In genomic region chr11:109945626-109946321, GRCh38 we compare ENCODE assay signal across 9 cellular contexts.
DNase-seq lines count a peak whose midpoint lies in the region; ATAC-seq and TF ChIP-seq lines count a peak whose summit lies in the region.
"Had no signal": no experiment of that assay in that cellular context is flagged by ENCODE, and none has a peak within 500 bp of the region (broad histone marks: within the 10 kb centered on the region; RNA-seq: fewer than 3 reads in every experiment).

No MANE protein-coding gene starts in this region.

- H3K27ac Mint-ChIP-seq in T-helper 2 cell treated with Interferon-gamma antibody and Interleukin-4, amounts not matched to agents 5 μg/mL and 100 μg/mL, for 36 hours = no peak overlapping the region
- no peak overlapping the region for H3K27ac Mint-ChIP-seq in activated CD4-positive, alpha-beta memory T cell treated with anti-CD3 and anti-CD28 coated beads, Interleukin-2, amount 10 ng/mL, durations not matched to agents 7 days and 5 days

- H3K4me1 ChIP-seq in breast epithelium = no peaks in the 10 kb centered on the region
- peaks cover 0 to 10% (median 3%) of the 10 kb centered on the region in 4 donors for H3K4me1 ChIP-seq in stomach

- ATAC-seq in HG03045 (IDR thresholded peaks at IDR 0.05; ENCODE audit: unreplicated experiment) = peak; percentile 76

- H3K9me3 Mint-ChIP-seq in T-helper 2 cell treated with Interferon-gamma antibody and Interleukin-4, amounts not matched to agents 5 μg/mL and 100 μg/mL, for 36 hours = no peaks in the 10 kb centered on the region
- no peaks in the 10 kb centered on the region for H3K9me3 Mint-ChIP-seq in activated CD4-positive, alpha-beta memory T cell treated with anti-CD3 and anti-CD28 coated beads, Interleukin-2, amount 10 ng/mL, durations not matched to agents 7 days and 5 days

- H3K27ac ChIP-seq in breast epithelium = no peak overlapping the region
- peak overlapping the region in 2 of 5 donors; percentile 56 to 67 for H3K27ac ChIP-seq in stomach
- H3K27ac ChIP-seq: 22Rv1 had no signal

- DNase-seq in T-helper 2 cell treated with Interferon-gamma antibody and Interleukin-4, amounts not matched to agents 5 μg/mL and 100 μg/mL, for 36 hours (ENCODE audit: low spot score) = no peak
- no peak for DNase-seq in T-helper 2 cell
- DNase-seq in breast epithelium (ENCODE audit: low spot score in 2 of 2) = no peak
- DNase-seq in stomach = no peak
- no peak for DNase-seq in NCI-H345 treated with DMSO at 0.1 percent for 48 hours (lab: John Stamatoyannopoulos, UW; ENCODE audit: unreplicated experiment)
- no peak for DNase-seq in activated CD4-positive, alpha-beta T cell treated with anti-CD3 and anti-CD28 coated beads, Interleukin-2, amount 50 U/mL, for 1 hour
- no peak for DNase-seq in activated CD4-positive, alpha-beta memory T cell treated with anti-CD3 and anti-CD28 coated beads, Interleukin-2, amount 10 ng/mL, durations not matched to agents 7 days and 5 days

- H3K9me3 ChIP-seq in breast epithelium (no peaks in the 10 kb centered on the region), stomach (no peaks in the 10 kb centered on the region)

- H3K36me3 ChIP-seq in breast epithelium = no peaks in the 10 kb centered on the region
- H3K36me3 ChIP-seq in stomach = no peaks in the 10 kb centered on the region

- H3K36me3 Mint-ChIP-seq in T-helper 2 cell treated with Interferon-gamma antibody and Interleukin-4, amounts not matched to agents 5 μg/mL and 100 μg/mL, for 36 hours (ENCODE audit: low read depth) = no peaks in the 10 kb centered on the region
- no peaks in the 10 kb centered on the region for H3K36me3 Mint-ChIP-seq in activated CD4-positive, alpha-beta memory T cell treated with anti-CD3 and anti-CD28 coated beads, Interleukin-2, amount 10 ng/mL, durations not matched to agents 7 days and 5 days (ENCODE audit: low read depth)

- H3K4me3 ChIP-seq in breast epithelium = peak overlapping the region in 2 of 3 donors; percentile 30 to 44
- peak overlapping the region in 3 of 4 donors; percentile 11 to 37 (median 20) for H3K4me3 ChIP-seq in stomach

- no peak for TF ChIP-seq EP300 in stomach (IDR thresholded peaks at IDR 0.05)

- intact Hi-C loops in breast epithelium (cut with DNase I; ENCODE audit: low total_unique reads) (no loop called here), stomach (cut with DNase I; ENCODE audit: low total_unique reads) (no loop called here)

- TF ChIP-seq CTCF in breast epithelium (IDR thresholded peaks at IDR 0.05) (no peak), stomach (IDR thresholded peaks at IDR 0.05) (no peak)

- WGBS in stomach, 5 donors = 50 to 55% (median 52%) methylated on average over 6 of the region's 6 CpGs

- POLR2A ChIA-PET in activated CD4-positive, alpha-beta memory T cell treated with anti-CD3 and anti-CD28 coated beads, Interleukin-2, amount 10 ng/mL, durations not matched to agents 7 days and 5 days (lab: Charles Lee) = no interaction called here

- H3K4me1 Mint-ChIP-seq in T-helper 2 cell treated with Interferon-gamma antibody and Interleukin-4, amounts not matched to agents 5 μg/mL and 100 μg/mL, for 36 hours (ENCODE audit: low read depth) = peaks cover 9% of the 10 kb centered on the region
- H3K4me1 Mint-ChIP-seq in activated CD4-positive, alpha-beta memory T cell treated with anti-CD3 and anti-CD28 coated beads, Interleukin-2, amount 10 ng/mL, durations not matched to agents 7 days and 5 days = peaks cover 6% of the 10 kb centered on the region

- no peak for TF ChIP-seq POLR2A in breast epithelium (IDR thresholded peaks at IDR 0.05)
- TF ChIP-seq POLR2A in stomach (IDR thresholded peaks at IDR 0.05) = no peak

- H3K4me3 Mint-ChIP-seq in T-helper 2 cell treated with Interferon-gamma antibody and Interleukin-4, amounts not matched to agents 5 μg/mL and 100 μg/mL, for 36 hours = peak overlapping the region; percentile 53
- H3K4me3 Mint-ChIP-seq in activated CD4-positive, alpha-beta memory T cell treated with anti-CD3 and anti-CD28 coated beads, Interleukin-2, amount 10 ng/mL, durations not matched to agents 7 days and 5 days = no peak overlapping the region

- CTCF ChIA-PET in activated CD4-positive, alpha-beta memory T cell treated with anti-CD3 and anti-CD28 coated beads, Interleukin-2, amount 10 ng/mL, durations not matched to agents 7 days and 5 days (lab: Charles Lee) = interaction anchor here (1.0 kb wide), 1 partner anchor 155 kb away, joined by 3 read pairs; no protein-coding TSS in a partner anchor

- peaks cover 41% of the 10 kb centered on the region for H3K27me3 Mint-ChIP-seq in T-helper 2 cell treated with Interferon-gamma antibody and Interleukin-4, amounts not matched to agents 5 μg/mL and 100 μg/mL, for 36 hours (ENCODE audit: low read depth)
- peaks cover 15% of the 10 kb centered on the region for H3K27me3 Mint-ChIP-seq in activated CD4-positive, alpha-beta memory T cell treated with anti-CD3 and anti-CD28 coated beads, Interleukin-2, amount 10 ng/mL, durations not matched to agents 7 days and 5 days

- H3K27me3 ChIP-seq in breast epithelium (no peaks in the 10 kb centered on the region), stomach (no peaks in the 10 kb centered on the region)
